In the genomic region with DNA sequence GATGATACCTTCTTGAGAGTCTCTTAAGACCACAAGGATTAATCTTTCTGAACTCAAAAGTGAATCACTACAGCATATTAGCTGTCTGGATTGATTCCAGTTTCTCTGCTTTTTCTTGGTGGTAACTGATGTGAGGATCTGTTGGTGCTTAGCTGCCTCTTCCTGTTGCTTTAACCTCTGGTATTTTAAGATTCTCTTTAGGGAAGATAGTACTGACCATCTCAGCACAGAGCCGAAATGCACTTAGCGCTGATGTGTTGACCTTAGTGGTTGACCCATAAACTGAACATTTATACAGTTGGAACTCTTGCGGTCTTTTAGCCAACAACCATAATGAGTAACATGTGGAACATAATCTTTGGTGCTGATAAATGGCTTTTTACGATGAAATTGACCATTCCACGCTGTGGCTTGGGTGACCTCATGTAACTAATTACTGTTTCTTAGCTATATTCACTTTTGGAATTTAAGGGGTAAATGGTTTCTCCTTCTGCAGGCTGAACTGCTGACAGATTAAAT, we compare ENCODE assay signal across 8 cellular contexts. TPM values are rescaled to one million over a fixed set of nuclear protein-coding genes. Genes with fewer than 3 reads are reported as not detected.
DNase-seq lines count a peak whose midpoint lies in the region; ATAC-seq and TF ChIP-seq lines count a peak whose summit lies in the region.

No MANE protein-coding gene starts in this region.

- CTCF ChIA-PET in BJ (lab: Yijun Ruan, JAX): no interaction called here

- ATAC-seq in HG03432 (IDR thresholded peaks at IDR 0.05; ENCODE audit: unreplicated experiment): no peak
- no peak for ATAC-seq in GM19035 (IDR thresholded peaks at IDR 0.05; ENCODE audit: unreplicated experiment)

- TF ChIP-seq CTCF in BJ (IDR thresholded peaks at IDR 0.05; ENCODE audit: insufficient read depth, low read depth, low read length): no peak

- DNase-seq in BJ (ENCODE audit: low read depth) (peak; percentile 98), NCI-H460 (ENCODE audit: extremely low read depth, low read depth) (peak; percentile 27), dedifferentiated amniotic fluid mesenchymal stem cell (ENCODE audit: extremely low spot score) (peak; percentile 42), midbrain (lab: John Stamatoyannopoulos, UW) (peak; percentile 10), NCI-H187 (lab: John Stamatoyannopoulos, UW) (no peak), AML-193 (lab: John Stamatoyannopoulos, UW) (no peak)

- POLR2A ChIA-PET in BJ (lab: Charles Lee): interaction anchor here (0.7 kb wide), 1 partner anchor 21 kb away, joined by 3 read pairs; no protein-coding TSS in a partner anchor

- H3K27me3 ChIP-seq in BJ (ENCODE audit: control insufficient read depth, insufficient read depth, low read length): no peaks in the 10 kb centered on the region; the same call in none of the 2 replicates

- H3K36me3 ChIP-seq in BJ (ENCODE audit: control insufficient read depth, insufficient read depth, low read length): no peaks in the 10 kb centered on the region

- no peak overlapping the region for H3K4me3 ChIP-seq in BJ (ENCODE audit: low read depth, low read length)

RNA-seq across cellular contexts. Expression of a gene that starts 33.7 kb away (rescaled TPM):
- 382 and 465 TPM in 2 replicates for polyA plus RNA-seq in BJ (2011; rRNA removed)
- polyA minus RNA-seq in BJ (2011; rRNA and poly(A)+ RNA removed): 62.7 and 74.8 TPM in 2 replicates
- 430 and 522 TPM in 2 replicates for total RNA-seq in NCI-H460 (2014; rRNA removed; shearing (Covaris generic))
- 318 and 370 TPM in 2 replicates for polyA plus RNA-seq in NCI-H460 (2014; cell fraction: nucleus; rRNA removed)

RNA-seq across cellular contexts. Expression of a gene that starts 56.2 kb away (rescaled TPM):
- not detected in 2 replicates for polyA plus RNA-seq in BJ (2011; rRNA removed)
- polyA minus RNA-seq in BJ (2011; rRNA and poly(A)+ RNA removed): not detected in 2 replicates
- total RNA-seq in NCI-H460 (2014; rRNA removed; shearing (Covaris generic)): not detected in 2 replicates
- not detected in 2 replicates for polyA plus RNA-seq in NCI-H460 (2014; cell fraction: nucleus; rRNA removed)

Comparison
In these comparisons a context has a peak if more than half of its experiments do, and no peak if none do; other contexts are left out.
1. DNase-seq: peak in BJ (single experiment), NCI-H460 (single experiment), dedifferentiated amniotic fluid mesenchymal stem cell (single experiment) and midbrain (single experiment); none in NCI-H187 (0 of 2) and AML-193 (0 of 2).